28 cellular contexts compared by ENCODE assay signal in genomic region chr20:18166939-18167338, GRCh38. TPM values are rescaled to one million over a fixed set of nuclear protein-coding genes. Genes with fewer than 3 reads are reported as not detected.
A peak's percentile ranks its signal among the peaks of the same experiment; 100 is the strongest.
DNase-seq lines count a peak whose midpoint lies in the region; ATAC-seq and TF ChIP-seq lines count a peak whose summit lies in the region.
"Had no signal": no experiment of that assay in that cellular context is flagged by ENCODE, and none has a peak within 500 bp of the region (broad histone marks: within the 10 kb centered on the region; RNA-seq: fewer than 3 reads in every experiment).

No MANE protein-coding gene starts in this region.

- no peak overlapping the region for H4K12ac ChIP-seq in trophoblast cell (ENCODE audit: low read depth, low read length)

- H3K79me1 ChIP-seq in trophoblast cell (ENCODE audit: low read length) = no peaks in the 10 kb centered on the region

- peaks cover 20% of the 10 kb centered on the region for H3K36me3 ChIP-seq in CD4-positive, alpha-beta memory T cell (ENCODE audit: insufficient read depth, low read length)
- H3K36me3 ChIP-seq in HUES64 (ENCODE audit: insufficient read depth, low read length) (peaks cover 41% of the 10 kb centered on the region), esophagus muscularis mucosa (peaks cover 12 to 53% (median 31%) of the 10 kb centered on the region in 4 donors), trophoblast cell (ENCODE audit: control insufficient read depth in 1 of 2, insufficient read depth in 2 of 2, low read length in 2 of 2) (peaks cover 7 to 17% of the 10 kb centered on the region in 2 experiments), GM23248 (ENCODE audit: low read depth) (peaks cover 3% of the 10 kb centered on the region; the same call in 1 of the 2 replicates)

- no peak overlapping the region for H3K27ac ChIP-seq in CD4-positive, alpha-beta memory T cell (ENCODE audit: low read depth, low read length)
- H3K27ac ChIP-seq in HUES64 (ENCODE audit: low read depth, low read length) (peak overlapping the region; percentile 42), esophagus muscularis mucosa (replicated peaks in 1 of 4) (peak overlapping the region; percentile 25 to 61 (median 49)), trophoblast cell (ENCODE audit: low read depth, low read length) (no peak overlapping the region), GM23248 (no peak overlapping the region)
- H3K27ac ChIP-seq: epithelial cell of prostate, left lung, psoas muscle, sigmoid colon, tibial artery had no signal

- CTCF ChIA-PET in CD4-positive, alpha-beta memory T cell (lab: Charles Lee; ENCODE audit: partially characterized antibody) = no interaction called here

- peak overlapping the region; percentile 1; the same call in 1 of the 2 replicates for H3K9ac ChIP-seq in HUES64 (ENCODE audit: low read depth, low read length)
- no peak overlapping the region for H3K9ac ChIP-seq in trophoblast cell (ENCODE audit: low read length)
- H3K9ac ChIP-seq in GM23248 = no peak overlapping the region

- DNase-seq in CD4-positive, alpha-beta memory T cell = no peak
- DNase-seq in esophagus muscularis mucosa (ENCODE audit: extremely low spot score) (no peak), trophoblast cell (no peak), occipital lobe (lab: John Stamatoyannopoulos, UW) (no peak), GM23248 (no peak)
- DNase-seq: activated CD4-positive, alpha-beta T cell treated with anti-CD3 and anti-CD28 coated beads for 36 hours; activated effector memory CD4-positive, alpha-beta T cell treated with Interleukin-2 at 50 U/mL for 16 hours; activated T-cell treated with anti-CD3 and anti-CD28 coated beads for 4 hours; anterior cingulate cortex; KG1; left lung; mesenchymal stem cell; NCI-H1092 treated with DMSO at 0.1 percent for 48 hours; NCI-H1694 treated with DMSO at 0.1 percent for 48 hours; NCI-H2171; NCI-H510A treated with DMSO at 0.1 percent for 48 hours; NK-92 treated with Interleukin-12 subunit alpha and Interleukin-12 subunit beta, amount 100 ng/mL, for 24 hours; psoas muscle; sigmoid colon; stimulated activated CD4-positive, alpha-beta T cell treated with anti-CD3 and anti-CD28 coated beads, Interleukin-12 subunit alpha, Interleukin-12 subunit beta, amount 100 ng/mL, for 4 hours; stimulated activated CD4-positive, alpha-beta T cell treated with anti-CD3 and anti-CD28 coated beads, Interleukin-4, amount 100 ng/mL, for 1 hour; T-helper 2 cell; tibial artery had no signal

- no peak for TF ChIP-seq CTCF in esophagus muscularis mucosa (IDR thresholded peaks at IDR 0.05)

- in situ Hi-C loops in GM23248 (cut with MboI) = loop anchor here (25.0 kb wide), 1 partner anchor 505 kb away; no protein-coding TSS in a partner anchor

- H3K4me1 ChIP-seq in CD4-positive, alpha-beta memory T cell (ENCODE audit: insufficient read depth, low read length) = peaks cover 29% of the 10 kb centered on the region
- H3K4me1 ChIP-seq in HUES64 (ENCODE audit: insufficient read depth, low read length) (peaks cover 29% of the 10 kb centered on the region), esophagus muscularis mucosa (peaks cover 0 to 27% (median 18%) of the 10 kb centered on the region in 4 donors), trophoblast cell (ENCODE audit: control insufficient read depth in 1 of 2, insufficient read depth in 2 of 2, low read length in 2 of 2) (peaks cover 13 to 15% of the 10 kb centered on the region in 2 experiments), GM23248 (ENCODE audit: insufficient read depth) (no peaks in the 10 kb centered on the region)
- H3K4me1 ChIP-seq: psoas muscle had no signal

- H3K79me2 ChIP-seq in trophoblast cell (ENCODE audit: control insufficient read depth, insufficient read depth, low read length, poor library complexity) = peaks cover 7% of the 10 kb centered on the region
- no peaks in the 10 kb centered on the region; the same call in 1 of the 2 replicates for H3K79me2 ChIP-seq in GM23248 (ENCODE audit: insufficient read depth)

- no peak overlapping the region for H4K8ac ChIP-seq in trophoblast cell (ENCODE audit: low read depth, low read length)

- H3K23ac ChIP-seq in trophoblast cell (ENCODE audit: low read length) = no peak overlapping the region

- H3K4me2 ChIP-seq in trophoblast cell (ENCODE audit: low read length) (no peak overlapping the region), GM23248 (ENCODE audit: unreplicated experiment) (no peak overlapping the region)

- no peak overlapping the region for H2BK5ac ChIP-seq in trophoblast cell (ENCODE audit: low read depth, low read length, poor library complexity)

- H4K20me1 ChIP-seq in GM23248 (ENCODE audit: insufficient read depth) = no peaks in the 10 kb centered on the region

- peak overlapping the region; percentile 75 for H3K4ac ChIP-seq in trophoblast cell (ENCODE audit: low read depth, low read length)

- H3K14ac ChIP-seq in trophoblast cell (ENCODE audit: low read length) = no peak overlapping the region

- H2AK5ac ChIP-seq in trophoblast cell (ENCODE audit: low read length) = no peak overlapping the region

- H3K9me3 Mint-ChIP-seq in CD4-positive, alpha-beta memory T cell = no peaks in the 10 kb centered on the region
- H3K9me3 Mint-ChIP-seq: activated naive CD4-positive, alpha-beta T cell treated with anti-CD3 and anti-CD28 coated beads, Interleukin-2, amount 50 U/mL, for 72 hours had no signal

- H3K18ac ChIP-seq in trophoblast cell (ENCODE audit: low read length) = no peak overlapping the region

- POLR2A ChIA-PET in CD4-positive, alpha-beta memory T cell (lab: Charles Lee; ENCODE audit: partially characterized antibody) = no interaction called here

- ATAC-seq in GM19467 (IDR thresholded peaks at IDR 0.05; ENCODE audit: unreplicated experiment) = no peak
- ATAC-seq: activated CD4-positive, alpha-beta T cell treated with anti-CD3 and anti-CD28 coated beads for 36 hours; activated naive CD4-positive, alpha-beta T cell treated with anti-CD3 and anti-CD28 coated beads, Interleukin-2, amount 50 U/mL, for 72 hours; left lung; psoas muscle; Right ventricle myocardium inferior had no signal

- TF ChIP-seq POLR2A in esophagus muscularis mucosa (IDR thresholded peaks at IDR 0.05; ENCODE audit: low read depth) = no peak

- peaks cover 38 to 64% (median 48%) of the 10 kb centered on the region in 4 donors for H3K4me1 Mint-ChIP-seq in CD4-positive, alpha-beta memory T cell

- H3F3A ChIP-seq in GM23248 (ENCODE audit: insufficient read depth) = no peaks in the 10 kb centered on the region

- H3K36me3 Mint-ChIP-seq in CD4-positive, alpha-beta memory T cell = peaks cover 51 to 69% of the 10 kb centered on the region in 2 donors

- intact Hi-C loops in CD4-positive, alpha-beta memory T cell (cut with micrococcal nuclease) = no loop called here
- intact Hi-C loops in esophagus muscularis mucosa (cut with DNase I) = no loop called here

- no peak overlapping the region for H2BK12ac ChIP-seq in trophoblast cell (ENCODE audit: low read length)

- peak overlapping the region in 5 of 7 donors; percentile 31 to 69 (median 55) for H3K27ac Mint-ChIP-seq in CD4-positive, alpha-beta memory T cell
- H3K27ac Mint-ChIP-seq: activated CD4-positive, alpha-beta T cell treated with anti-CD3 and anti-CD28 coated beads for 36 hours had no signal

- H3K9me2 ChIP-seq in GM23248 (ENCODE audit: insufficient read depth) = no peaks in the 10 kb centered on the region

- no peak overlapping the region for H2AFZ ChIP-seq in trophoblast cell (ENCODE audit: insufficient read depth, low read length, poor library complexity)
- H2AFZ ChIP-seq in GM23248 = no peak overlapping the region

- 100% methylated on average over 1 of the region's 1 CpG for WGBS in HUES64
- 92% methylated on average over 1 of the region's 1 CpG for WGBS in esophagus muscularis mucosa
- WGBS in trophoblast cell (ENCODE audit: extremely low coverage, insufficient coverage, insufficient read length) = no CpG with 5 or more reads among the region's 1 CpG
- WGBS in GM23248 (ENCODE audit: low coverage in 1 of 2, low lambda C conversion rate in 2 of 2, missing lambda C conversion rate in 2 of 2), 2 experiments = 89 to 92% methylated on average over 1 of the region's 1 CpG

- H3K4me3 ChIP-seq in CD4-positive, alpha-beta memory T cell (ENCODE audit: low read length in 2 of 2) = no peak overlapping the region
- H3K4me3 ChIP-seq in HUES64 (ENCODE audit: low read length) (no peak overlapping the region), esophagus muscularis mucosa (no peak overlapping the region), trophoblast cell (ENCODE audit: low read depth, low read length) (no peak overlapping the region), GM23248 (no peak overlapping the region)
- H3K4me3 ChIP-seq: left lung, psoas muscle, sigmoid colon, tibial artery had no signal

- H4K91ac ChIP-seq in trophoblast cell (ENCODE audit: low read depth, low read length) = no peak overlapping the region

- H2BK120ac ChIP-seq in trophoblast cell (ENCODE audit: insufficient read depth, low read length, poor library complexity) = no peak overlapping the region

- peak overlapping the region in 2 of 8 donors; percentile 5 to 28 for H3K4me3 Mint-ChIP-seq in CD4-positive, alpha-beta memory T cell
- H3K4me3 Mint-ChIP-seq: activated CD4-positive, alpha-beta T cell treated with anti-CD3 and anti-CD28 coated beads for 36 hours had no signal

- TF ChIP-seq EP300 in esophagus muscularis mucosa (IDR thresholded peaks at IDR 0.05) = no peak

- no peaks in the 10 kb centered on the region for H3K27me3 Mint-ChIP-seq in CD4-positive, alpha-beta memory T cell
- H3K27me3 Mint-ChIP-seq: activated CD4-positive, alpha-beta T cell treated with anti-CD3 and anti-CD28 coated beads for 36 hours had no signal

- no peaks in the 10 kb centered on the region for H3K27me3 ChIP-seq in CD4-positive, alpha-beta memory T cell (ENCODE audit: insufficient read depth, low read length)
- H3K27me3 ChIP-seq in HUES64 (ENCODE audit: insufficient read depth, low read length) (no peaks in the 10 kb centered on the region), esophagus muscularis mucosa (no peaks in the 10 kb centered on the region), trophoblast cell (ENCODE audit: insufficient read depth, low read length) (no peaks in the 10 kb centered on the region), GM23248 (replicated peaks; ENCODE audit: insufficient read depth) (no peaks in the 10 kb centered on the region)
- H3K27me3 ChIP-seq: left lung, sigmoid colon, tibial artery had no signal

- H3K9me3 ChIP-seq in CD4-positive, alpha-beta memory T cell (ENCODE audit: control insufficient read depth in 1 of 2, low read length in 2 of 2) = no peaks in the 10 kb centered on the region
- H3K9me3 ChIP-seq in HUES64 (ENCODE audit: insufficient read depth, low read depth, low read length) (no peaks in the 10 kb centered on the region), esophagus muscularis mucosa (no peaks in the 10 kb centered on the region), trophoblast cell (ENCODE audit: insufficient read depth, low read depth, low read length) (no peaks in the 10 kb centered on the region), GM23248 (ENCODE audit: low read depth) (no peaks in the 10 kb centered on the region)
- H3K9me3 ChIP-seq: left lung, psoas muscle, sigmoid colon, tibial artery had no signal

RNA-seq across cellular contexts. Expression of gene KAT14, which starts 29.3 kb away (rescaled TPM):
- 10 to 100 TPM; 22.4 to 24.0 TPM for total RNA-seq in CD4-positive, alpha-beta memory T cell
- polyA plus RNA-seq in CD4-positive, alpha-beta memory T cell = 10 to 100 TPM; 14.7 to 18.1 TPM
- 24.6 TPM for polyA plus RNA-seq in HUES64 (2013, experiment 1 of 2)
- 22.5 TPM for polyA plus RNA-seq in HUES64 (2013, experiment 2 of 2)
- total RNA-seq in esophagus muscularis mucosa (10 to 100 TPM; 14.1 to 18.2 (median 16.3) TPM), occipital lobe (32.9 TPM)
- polyA plus RNA-seq in trophoblast cell (2013) = 16.9 and 17.9 TPM in 2 replicates
- 12.6 and 21.7 TPM in 2 replicates for total RNA-seq in GM23248 (2014; rRNA removed; shearing (Covaris generic))
- 10.2 and 11.3 TPM in 2 replicates for polyA plus RNA-seq in GM23248 (2016; fragmentation: Nextera tagmentation; extraction: Ambion mirVana)

RNA-seq across cellular contexts. Expression of gene PET117, which starts 29.3 kb away (rescaled TPM):
- total RNA-seq in CD4-positive, alpha-beta memory T cell = 10 to 100 TPM; 14.1 to 15.0 TPM
- 10 to 100 TPM; 23.9 to 40.9 TPM for polyA plus RNA-seq in CD4-positive, alpha-beta memory T cell
- polyA plus RNA-seq in HUES64 (2013, experiment 1 of 2) = 17.0 TPM
- 19.1 TPM for polyA plus RNA-seq in HUES64 (2013, experiment 2 of 2)
- total RNA-seq in esophagus muscularis mucosa (10 to 100 TPM; 13.4 to 28.4 (median 16.9) TPM), occipital lobe (12.9 TPM)
- 12.2 and 12.9 TPM in 2 replicates for polyA plus RNA-seq in trophoblast cell (2013)
- 8.4 and 11.5 TPM in 2 replicates for total RNA-seq in GM23248 (2014; rRNA removed; shearing (Covaris generic))
- 10.6 and 13.3 TPM in 2 replicates for polyA plus RNA-seq in GM23248 (2016; fragmentation: Nextera tagmentation; extraction: Ambion mirVana)

Comparison
In these comparisons a context has a peak if more than half of its experiments do, and no peak if none do; other contexts are left out.
1. H3K27ac ChIP-seq: peak in HUES64 (single experiment) and esophagus muscularis mucosa (4 of 4); none in CD4-positive, alpha-beta memory T cell (single experiment), trophoblast cell (single experiment) and GM23248 (single experiment).